Comparison of ENCODE assay signal across 16 cellular contexts in the genomic region with DNA sequence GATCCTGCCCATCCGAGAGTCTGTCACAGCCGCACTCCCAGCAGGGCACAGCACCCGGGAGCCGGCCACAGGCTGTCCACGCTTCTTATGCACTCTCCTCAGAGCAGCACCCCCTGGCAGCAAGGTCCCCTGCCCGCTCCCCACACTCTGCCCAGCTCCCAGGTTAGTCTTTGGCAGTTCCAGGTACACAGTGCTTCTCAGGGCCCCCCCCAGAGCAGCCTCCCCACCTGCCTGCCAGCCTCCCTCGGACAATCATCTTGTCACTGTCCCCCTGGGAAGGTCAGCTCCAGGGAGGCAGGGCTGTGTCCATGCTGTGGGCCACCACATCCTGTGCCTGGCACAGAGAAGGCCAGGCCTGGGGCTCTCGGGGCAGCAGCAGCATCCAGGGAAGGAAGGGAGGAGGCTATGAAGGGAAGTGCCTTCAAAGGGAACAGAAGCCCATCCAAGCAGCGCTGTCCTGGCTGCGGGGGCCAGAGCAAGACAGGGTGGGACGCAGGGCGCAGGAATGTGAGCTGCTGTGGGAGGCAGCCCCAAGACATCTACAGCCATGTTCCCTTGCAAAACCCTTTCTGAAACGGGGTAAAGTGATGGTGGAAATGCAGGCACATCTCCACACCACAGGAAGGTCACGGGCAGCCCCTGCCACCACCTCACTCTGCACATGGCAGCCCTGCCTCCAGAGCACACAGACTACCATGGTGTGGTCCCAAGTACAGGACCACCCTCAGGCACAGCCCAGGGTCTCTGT.
"Had no signal": no experiment of that assay in that cellular context is flagged by ENCODE, and none has a peak within 500 bp of the region (broad histone marks: within the 10 kb centered on the region; RNA-seq: fewer than 3 reads in every experiment).

No MANE protein-coding gene starts in this region.

- H3K36me3 ChIP-seq: adrenal gland, breast epithelium, left ventricle myocardium inferior, thyroid gland had no signal

- H3K27ac ChIP-seq: adrenal gland, breast epithelium, left ventricle myocardium inferior, thyroid gland had no signal

- H3K9me3 ChIP-seq: adrenal gland, breast epithelium, left ventricle myocardium inferior, thyroid gland had no signal

- H3K27me3 ChIP-seq: adrenal gland, breast epithelium, thyroid gland had no signal

- H3K4me1 ChIP-seq: adrenal gland, breast epithelium, left ventricle myocardium inferior, thyroid gland had no signal

- DNase-seq: activated CD4-positive, alpha-beta T cell treated with anti-CD3 and anti-CD28 coated beads for 36 hours; activated gamma-delta T cell treated with Interleukin-2 at 50 U/mL for 16 hours; activated T-cell treated with anti-CD3 and anti-CD28 coated beads for 4 hours; cerebellar nuclear complex; effector CD8-positive, alpha-beta T cell; hypothalamus; kidney; left ventricle myocardium inferior; naive B cell; retina; stimulated activated CD8-positive, alpha-beta memory T cell treated with anti-CD3 and anti-CD28 coated beads, Interleukin-4, amount 100 ng/mL, for 48 hours; stimulated activated naive CD4-positive, alpha-beta T cell; thyroid gland had no signal

- H3K4me3 ChIP-seq: adrenal gland, breast epithelium, left ventricle myocardium inferior, thyroid gland had no signal

- ATAC-seq: activated CD4-positive, alpha-beta T cell treated with anti-CD3 and anti-CD28 coated beads for 36 hours; activated naive CD4-positive, alpha-beta T cell treated with anti-CD3 and anti-CD28 coated beads, Interleukin-2, amount 50 U/mL, for 72 hours had no signal
